In the genomic region with DNA sequence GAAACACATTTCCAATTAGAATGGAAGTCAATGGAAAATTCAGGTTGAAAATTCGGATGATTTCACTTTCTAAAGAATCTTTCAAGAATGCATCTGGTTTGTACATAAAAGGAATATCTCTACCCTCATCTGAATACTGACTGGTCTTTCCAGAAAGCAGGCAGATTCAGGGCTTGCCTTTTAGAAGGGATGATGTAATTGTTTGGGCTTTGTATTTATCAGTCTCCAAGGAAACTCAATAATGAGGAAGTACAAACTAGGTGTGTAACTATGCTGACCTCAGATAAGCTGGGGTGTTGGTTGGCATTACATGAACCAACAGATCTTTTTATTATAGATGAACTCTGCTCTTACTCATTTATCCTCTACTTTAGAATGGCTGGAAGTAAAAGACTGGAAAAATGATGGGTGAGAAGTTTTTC, we compare ENCODE assay signal across 8 cellular contexts. TPM values are rescaled to one million over a fixed set of nuclear protein-coding genes. Genes with fewer than 3 reads are reported as not detected.
DNase-seq lines count a peak whose midpoint lies in the region; ATAC-seq and TF ChIP-seq lines count a peak whose summit lies in the region.

No MANE protein-coding gene starts in this region.

- H3K9me3 ChIP-seq in sigmoid colon, result no peaks in the 10 kb centered on the region

- no peak for TF ChIP-seq EP300 in sigmoid colon (IDR thresholded peaks at IDR 0.05)

- CTCF ChIA-PET in BJ (lab: Yijun Ruan, JAX), result interaction anchor here (1.1 kb wide), 1 partner anchor 20 kb away, joined by 3 read pairs; no protein-coding TSS in a partner anchor

- POLR2A ChIA-PET in BJ (lab: Charles Lee), result no interaction called here

- H3K4me1 ChIP-seq in sigmoid colon, result peaks cover 0 to 18% (median 6%) of the 10 kb centered on the region in 4 donors

- peak; percentile 91 for DNase-seq in BJ (ENCODE audit: low read depth)
- DNase-seq in SK-MEL-5 (ENCODE audit: low read depth, low spot score), result peak; percentile 11
- peak; percentile 63 for DNase-seq in germinal center (ENCODE audit: low spot score)
- DNase-seq in sigmoid colon, result no peak
- no peak for DNase-seq in COLO829 (ENCODE audit: low spot score)
- DNase-seq in NCI-H1694 treated with DMSO at 0.1 percent for 48 hours (lab: John Stamatoyannopoulos, UW), result no peak

- ATAC-seq in GM19397 (IDR thresholded peaks at IDR 0.05; ENCODE audit: unreplicated experiment), result peak; percentile 67
- ATAC-seq in HG03460 (IDR thresholded peaks at IDR 0.05; ENCODE audit: unreplicated experiment), result peak; percentile 81

- 9 to 37% methylated on average over 1 of the region's 1 CpG for WGBS in sigmoid colon, 2 donors

- H3K4me3 ChIP-seq in BJ (ENCODE audit: low read depth, low read length), result no peak overlapping the region
- no peak overlapping the region for H3K4me3 ChIP-seq in sigmoid colon

- intact Hi-C loops in sigmoid colon (cut with DNase I), result no loop called here

- TF ChIP-seq CTCF in BJ (IDR thresholded peaks at IDR 0.05; ENCODE audit: insufficient read depth, low read depth, low read length), result no peak
- TF ChIP-seq CTCF in sigmoid colon (IDR thresholded peaks at IDR 0.05), result no peak

- no peak for TF ChIP-seq POLR2A in sigmoid colon (IDR thresholded peaks at IDR 0.05)

- in situ Hi-C loops in SK-MEL-5 (cut with HindIII; ENCODE audit: low pct_unique_long_range_greater_than_20kb, low sequenced_read_pairs), result no loop called here

- H3K36me3 ChIP-seq in BJ (ENCODE audit: control insufficient read depth, insufficient read depth, low read length) (peaks cover 8% of the 10 kb centered on the region), sigmoid colon (no peaks in the 10 kb centered on the region)

- peak overlapping the region; percentile 22 to 74 (median 54) for H3K27ac ChIP-seq in sigmoid colon

- H3K27me3 ChIP-seq in BJ (ENCODE audit: control insufficient read depth, insufficient read depth, low read length) (no peaks in the 10 kb centered on the region), sigmoid colon (no peaks in the 10 kb centered on the region)

RNA-seq across cellular contexts. Expression of a gene that starts 24.1 kb away (rescaled TPM):
- 114 and 141 TPM in 2 replicates for polyA plus RNA-seq in BJ (2011; rRNA removed)
- polyA minus RNA-seq in BJ (2011; rRNA and poly(A)+ RNA removed), result 103 and 123 TPM in 2 replicates
- total RNA-seq in SK-MEL-5 (2014; rRNA removed; shearing (Covaris generic)), result 3.8 and 4.4 TPM in 2 replicates
- polyA plus RNA-seq in SK-MEL-5 (2015; cell fraction: cytosol; rRNA removed), result 31.8 and 32.5 TPM in 2 replicates
- polyA plus RNA-seq in SK-MEL-5 (2015; cell fraction: nucleus; rRNA removed), result 5.1 and 8.6 TPM in 2 replicates
- 10 to 100 TPM; 27.8 to 75.3 (median 43.9) TPM for total RNA-seq in sigmoid colon
- 100 to 1,000 TPM; 197 to 488 (median 377) TPM for polyA plus RNA-seq in sigmoid colon

Comparison
In these comparisons a context has a peak if more than half of its experiments do, and no peak if none do; other contexts are left out.
1. DNase-seq: peak in BJ (single experiment), SK-MEL-5 (single experiment) and germinal center (single experiment); none in sigmoid colon (single experiment), COLO829 (single experiment) and NCI-H1694 treated with DMSO at 0.1 percent for 48 hours (single experiment).